Comparison of ENCODE assay signal across 21 cellular contexts in the genomic region with DNA sequence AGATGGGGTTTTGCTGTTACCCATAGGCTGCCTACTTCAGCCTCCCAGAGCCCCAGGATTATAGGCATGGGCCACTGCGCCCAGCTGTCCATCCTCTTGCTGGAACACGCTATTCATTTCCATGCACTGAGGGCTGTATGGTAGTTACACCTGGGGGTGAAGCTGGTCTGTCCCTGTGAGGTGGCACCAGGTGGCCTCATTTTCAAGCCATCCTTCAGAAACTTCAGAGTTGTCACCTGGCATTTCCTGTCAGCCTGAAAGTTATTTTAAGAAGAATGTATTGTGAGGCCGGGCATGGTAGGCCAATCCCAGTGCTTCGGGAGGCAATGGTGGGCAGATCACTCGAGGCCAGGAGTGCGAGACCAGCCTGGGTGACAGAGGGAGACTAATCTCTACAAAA.
DNase-seq lines count a peak whose midpoint lies in the region; ATAC-seq and TF ChIP-seq lines count a peak whose summit lies in the region.
"Had no signal": no experiment of that assay in that cellular context is flagged by ENCODE, and none has a peak within 500 bp of the region (broad histone marks: within the 10 kb centered on the region; RNA-seq: fewer than 3 reads in every experiment).

No MANE protein-coding gene starts in this region.

- no peak overlapping the region for H3K56ac ChIP-seq in IMR-90 (ENCODE audit: extremely low read depth, insufficient read depth, low read length)

- intact Hi-C loops in activated CD4-positive, alpha-beta memory T cell treated with anti-CD3 and anti-CD28 coated beads for 36 hours (cut with micrococcal nuclease): no loop called here
- intact Hi-C loops in IMR-90 (cut with micrococcal nuclease): no loop called here

- H3K14ac ChIP-seq in IMR-90 (replicated peaks; ENCODE audit: low read depth, low read length): no peak overlapping the region

- H3K4me1 Mint-ChIP-seq in activated CD4-positive, alpha-beta memory T cell treated with anti-CD3 and anti-CD28 coated beads for 36 hours (ENCODE audit: low read depth): no peaks in the 10 kb centered on the region
- no peaks in the 10 kb centered on the region for H3K4me1 Mint-ChIP-seq in activated CD4-positive, alpha-beta memory T cell treated with anti-CD3 and anti-CD28 coated beads, Interleukin-2, amount 10 ng/mL, durations not matched to agents 7 days and 5 days
- H3K4me1 Mint-ChIP-seq in activated naive CD8-positive, alpha-beta T cell treated with anti-CD3 and anti-CD28 coated beads, Interleukin-2, amount 10 ng/mL, durations not matched to agents 7 days and 5 days: peaks cover 6% of the 10 kb centered on the region
- H3K4me1 Mint-ChIP-seq in progenitor cell of endocrine pancreas (ENCODE audit: low read depth): no peaks in the 10 kb centered on the region

- no peaks in the 10 kb centered on the region for H3K9me3 ChIP-seq in IMR-90 (ENCODE audit: control insufficient read depth, insufficient read depth, low read length)
- H3K9me3 ChIP-seq: adrenal gland; BLaER1 treated with 17β-estradiol and CSF1 and Interleukin-3, amounts not matched to agents 10 nM and 100 nM; esophagus squamous epithelium; SJCRH30; tibial artery had no signal

- in situ Hi-C loops in IMR-90 (cut with MboI; ENCODE audit: low sequenced_read_pairs): no loop called here

- H3K27me3 Mint-ChIP-seq in activated CD4-positive, alpha-beta memory T cell treated with anti-CD3 and anti-CD28 coated beads for 36 hours: no peaks in the 10 kb centered on the region
- H3K27me3 Mint-ChIP-seq in activated CD4-positive, alpha-beta memory T cell treated with anti-CD3 and anti-CD28 coated beads, Interleukin-2, amount 10 ng/mL, durations not matched to agents 7 days and 5 days: no peaks in the 10 kb centered on the region
- no peaks in the 10 kb centered on the region for H3K27me3 Mint-ChIP-seq in activated naive CD8-positive, alpha-beta T cell treated with anti-CD3 and anti-CD28 coated beads, Interleukin-2, amount 10 ng/mL, durations not matched to agents 7 days and 5 days
- no peaks in the 10 kb centered on the region for H3K27me3 Mint-ChIP-seq in progenitor cell of endocrine pancreas

- CTCF ChIA-PET in activated CD4-positive, alpha-beta memory T cell treated with anti-CD3 and anti-CD28 coated beads for 36 hours (lab: Charles Lee): interaction anchor here (1.1 kb wide), 1 partner anchor 108 kb away, joined by 3 read pairs; no protein-coding TSS in a partner anchor
- CTCF ChIA-PET in activated CD4-positive, alpha-beta memory T cell treated with anti-CD3 and anti-CD28 coated beads, Interleukin-2, amount 10 ng/mL, durations not matched to agents 7 days and 5 days (lab: Charles Lee): no interaction called here
- CTCF ChIA-PET in IMR-90 (lab: Yijun Ruan, JAX): interaction anchor here (0.5 to 0.6 kb wide), 2 partner anchors 804 to 1305 kb away, joined by 3 to 8 read pairs; no protein-coding TSS in a partner anchor

- H3K4me1 ChIP-seq in IMR-90 (ENCODE audit: control insufficient read depth, insufficient read depth, low read length): peaks cover under 1% of the 10 kb centered on the region; the same call in 1 of the 2 replicates
- H3K4me1 ChIP-seq: esophagus squamous epithelium, SJCRH30, tibial artery had no signal

- H3K4me3 Mint-ChIP-seq in activated CD4-positive, alpha-beta memory T cell treated with anti-CD3 and anti-CD28 coated beads for 36 hours: no peak overlapping the region
- no peak overlapping the region for H3K4me3 Mint-ChIP-seq in activated CD4-positive, alpha-beta memory T cell treated with anti-CD3 and anti-CD28 coated beads, Interleukin-2, amount 10 ng/mL, durations not matched to agents 7 days and 5 days
- no peak overlapping the region for H3K4me3 Mint-ChIP-seq in activated naive CD8-positive, alpha-beta T cell treated with anti-CD3 and anti-CD28 coated beads, Interleukin-2, amount 10 ng/mL, durations not matched to agents 7 days and 5 days
- H3K4me3 Mint-ChIP-seq in progenitor cell of endocrine pancreas (ENCODE audit: low read depth): no peak overlapping the region

- H3K4ac ChIP-seq in IMR-90 (ENCODE audit: low read depth, low read length): no peak overlapping the region

- H4K20me1 ChIP-seq in IMR-90 (ENCODE audit: insufficient read depth, low read length): peaks cover 12% of the 10 kb centered on the region

- H3K4me2 ChIP-seq in IMR-90 (ENCODE audit: low read depth, low read length): no peak overlapping the region
- H3K4me2 ChIP-seq: BLaER1 treated with 17β-estradiol and CSF1 and Interleukin-3, amounts not matched to agents 10 nM and 100 nM had no signal

- no peak overlapping the region for H2BK120ac ChIP-seq in IMR-90 (ENCODE audit: low read depth, low read length)

- H3K27ac ChIP-seq in IMR-90 (ENCODE audit: insufficient read depth, low read length): no peak overlapping the region
- H3K27ac ChIP-seq: esophagus squamous epithelium, SJCRH30, tibial artery had no signal

- no peak overlapping the region for H3K4me3 ChIP-seq in IMR-90 (ENCODE audit: insufficient read depth, low read depth, low read length)
- H3K4me3 ChIP-seq: adrenal gland; BLaER1 treated with 17β-estradiol and CSF1 and Interleukin-3, amounts not matched to agents 10 nM and 100 nM; esophagus squamous epithelium; lung; SJCRH30; tibial artery had no signal

- peak overlapping the region; percentile 70 for H2AFZ ChIP-seq in IMR-90 (replicated peaks; ENCODE audit: low read length, poor library complexity)

- peaks cover 20% of the 10 kb centered on the region for H3K9me1 ChIP-seq in IMR-90 (ENCODE audit: insufficient read depth, low read length)

- no peaks in the 10 kb centered on the region for H3K27me3 ChIP-seq in IMR-90 (ENCODE audit: control insufficient read depth, insufficient read depth, low read length)
- H3K27me3 ChIP-seq: adrenal gland; BLaER1 treated with 17β-estradiol and CSF1 and Interleukin-3, amounts not matched to agents 10 nM and 100 nM; esophagus squamous epithelium; SJCRH30; tibial artery had no signal

- no peak for TF ChIP-seq RAD21 in IMR-90 (IDR thresholded peaks at IDR 0.05; ENCODE audit: low read length)

- peaks cover 81% of the 10 kb centered on the region for H3K36me3 ChIP-seq in IMR-90 (ENCODE audit: control insufficient read depth, insufficient read depth, low read length)

- H3K9ac ChIP-seq in IMR-90 (ENCODE audit: low read depth, low read length): no peak overlapping the region
- H3K9ac ChIP-seq: BLaER1 treated with 17β-estradiol and CSF1 and Interleukin-3, amounts not matched to agents 10 nM and 100 nM had no signal

- TF ChIP-seq CTCF in IMR-90 (conservative IDR thresholded peaks at IDR 0.05; ENCODE audit: low read depth, low read length) (no peak), progenitor cell of endocrine pancreas (IDR thresholded peaks at IDR 0.05; ENCODE audit: unreplicated experiment) (no peak)

- H4K5ac ChIP-seq in IMR-90 (ENCODE audit: low read depth, low read length): no peak overlapping the region

- POLR2A ChIA-PET in activated CD4-positive, alpha-beta memory T cell treated with anti-CD3 and anti-CD28 coated beads for 36 hours (lab: Charles Lee): no interaction called here
- POLR2A ChIA-PET in activated CD4-positive, alpha-beta memory T cell treated with anti-CD3 and anti-CD28 coated beads, Interleukin-2, amount 10 ng/mL, durations not matched to agents 7 days and 5 days (lab: Charles Lee): interaction anchor here (0.6 kb wide), 1 partner anchor 263 kb away, joined by 3 read pairs; no protein-coding TSS in a partner anchor
- POLR2A ChIA-PET in IMR-90 (lab: Charles Lee; ENCODE audit: unreplicated experiment): no interaction called here
- POLR2A ChIA-PET in activated naive CD8-positive, alpha-beta T cell treated with anti-CD3 and anti-CD28 coated beads, Interleukin-2, amount 10 ng/mL, durations not matched to agents 7 days and 5 days (lab: Charles Lee): no interaction called here

- dilution Hi-C loops in IMR-90 (cut with HindIII; ENCODE audit: low sequenced_read_pairs, unreplicated experiment): no loop called here

- H2BK15ac ChIP-seq in IMR-90 (ENCODE audit: low read depth, low read length): no peak overlapping the region

- H4K8ac ChIP-seq in IMR-90 (ENCODE audit: low read depth in 2 of 2, low read length in 2 of 2): no peak overlapping the region

- ATAC-seq in IMR-90 (ENCODE audit: low read depth) (no peak), HG02678 (IDR thresholded peaks at IDR 0.05; ENCODE audit: unreplicated experiment) (no peak), GM21381 (IDR thresholded peaks at IDR 0.05; ENCODE audit: unreplicated experiment) (no peak)
- ATAC-seq in activated naive CD8-positive, alpha-beta T cell treated with anti-CD3 and anti-CD28 coated beads, Interleukin-2, amount 10 ng/mL, durations not matched to agents 7 days and 5 days (ENCODE audit: low read depth): no peak
- ATAC-seq: PC-3 had no signal

- no peak overlapping the region for H2AK9ac ChIP-seq in IMR-90 (replicated peaks; ENCODE audit: low read depth, low read length, poor library complexity)

- H3K36me3 Mint-ChIP-seq in activated CD4-positive, alpha-beta memory T cell treated with anti-CD3 and anti-CD28 coated beads for 36 hours: peaks cover 81% of the 10 kb centered on the region
- H3K36me3 Mint-ChIP-seq in activated CD4-positive, alpha-beta memory T cell treated with anti-CD3 and anti-CD28 coated beads, Interleukin-2, amount 10 ng/mL, durations not matched to agents 7 days and 5 days (ENCODE audit: low read depth): peaks cover 60% of the 10 kb centered on the region
- H3K36me3 Mint-ChIP-seq in activated naive CD8-positive, alpha-beta T cell treated with anti-CD3 and anti-CD28 coated beads, Interleukin-2, amount 10 ng/mL, durations not matched to agents 7 days and 5 days: peaks cover 16% of the 10 kb centered on the region
- peaks cover 49% of the 10 kb centered on the region for H3K36me3 Mint-ChIP-seq in progenitor cell of endocrine pancreas (ENCODE audit: insufficient read depth)

- TF ChIP-seq POLR2A in IMR-90 (IDR thresholded peaks at IDR 0.05; ENCODE audit: low read depth, low read length): no peak

- no peak overlapping the region for H2BK20ac ChIP-seq in IMR-90 (ENCODE audit: low read depth, low read length)

- H3K9me3 Mint-ChIP-seq in activated CD4-positive, alpha-beta memory T cell treated with anti-CD3 and anti-CD28 coated beads for 36 hours: no peaks in the 10 kb centered on the region
- H3K9me3 Mint-ChIP-seq in activated CD4-positive, alpha-beta memory T cell treated with anti-CD3 and anti-CD28 coated beads, Interleukin-2, amount 10 ng/mL, durations not matched to agents 7 days and 5 days: no peaks in the 10 kb centered on the region
- H3K9me3 Mint-ChIP-seq in activated naive CD8-positive, alpha-beta T cell treated with anti-CD3 and anti-CD28 coated beads, Interleukin-2, amount 10 ng/mL, durations not matched to agents 7 days and 5 days: no peaks in the 10 kb centered on the region
- H3K9me3 Mint-ChIP-seq in progenitor cell of endocrine pancreas (ENCODE audit: low read depth): no peaks in the 10 kb centered on the region

- no TSS peak for BruUV-seq in IMR-90 (replicated peaks; lab: Mats Ljungman, UMichigan)

- no peak overlapping the region for H3K23ac ChIP-seq in IMR-90 (ENCODE audit: low read depth, low read length)

- H3K79me1 ChIP-seq in IMR-90 (ENCODE audit: low read depth in 1 of 2, low read length in 2 of 2): peaks cover 12 to 44% of the 10 kb centered on the region in 2 experiments

- DNase-seq in activated CD4-positive, alpha-beta memory T cell treated with anti-CD3 and anti-CD28 coated beads for 36 hours: no peak
- no peak for DNase-seq in activated CD4-positive, alpha-beta memory T cell treated with anti-CD3 and anti-CD28 coated beads, Interleukin-2, amount 10 ng/mL, durations not matched to agents 7 days and 5 days
- DNase-seq in IMR-90 (no peak), progenitor cell of endocrine pancreas (ENCODE audit: low spot score, unreplicated experiment) (no peak), retina (no peak)
- no peak for DNase-seq in activated naive CD8-positive, alpha-beta T cell treated with anti-CD3 and anti-CD28 coated beads, Interleukin-2, amount 10 ng/mL, durations not matched to agents 7 days and 5 days
- DNase-seq: activated CD4-positive, CD25-positive, alpha-beta regulatory T cell treated with anti-CD3 and anti-CD28 coated beads, Interleukin-2, amount 50 U/mL, for 72 hours; activated CD8-positive, alpha-beta memory T cell treated with anti-CD3 and anti-CD28 coated beads, Interleukin-2, amount 50 U/mL, for 48 hours; adrenal gland; esophagus squamous epithelium; NCI-H1417 treated with DMSO at 0.1 percent for 48 hours; NCI-H2171; NCI-H69; PC-3; SJCRH30; T1000; tibial artery had no signal

- H2AK5ac ChIP-seq in IMR-90 (ENCODE audit: low read depth, low read length): no peak overlapping the region

- H3K18ac ChIP-seq in IMR-90 (ENCODE audit: low read depth, low read length): no peak overlapping the region

- no peak overlapping the region for H2BK5ac ChIP-seq in IMR-90 (ENCODE audit: low read depth, low read length, poor library complexity, severe bottlenecking)

- H4K91ac ChIP-seq in IMR-90 (ENCODE audit: insufficient read depth, low read depth, low read length): no peak overlapping the region

- no CpG with 5 or more reads among the region's 6 CpGs for WGBS in IMR-90 (ENCODE audit: extremely low coverage in 2 of 2, insufficient read length in 1 of 2), 2 experiments

- peak overlapping the region; percentile 38 for H3K27ac Mint-ChIP-seq in activated CD4-positive, alpha-beta memory T cell treated with anti-CD3 and anti-CD28 coated beads for 36 hours
- H3K27ac Mint-ChIP-seq in activated CD4-positive, alpha-beta memory T cell treated with anti-CD3 and anti-CD28 coated beads, Interleukin-2, amount 10 ng/mL, durations not matched to agents 7 days and 5 days: no peak overlapping the region
- peak overlapping the region; percentile 43 for H3K27ac Mint-ChIP-seq in activated naive CD8-positive, alpha-beta T cell treated with anti-CD3 and anti-CD28 coated beads, Interleukin-2, amount 10 ng/mL, durations not matched to agents 7 days and 5 days
- H3K27ac Mint-ChIP-seq in progenitor cell of endocrine pancreas: peak overlapping the region; percentile 37
